ENCODE assay signal across 26 cellular contexts in the genomic region with DNA sequence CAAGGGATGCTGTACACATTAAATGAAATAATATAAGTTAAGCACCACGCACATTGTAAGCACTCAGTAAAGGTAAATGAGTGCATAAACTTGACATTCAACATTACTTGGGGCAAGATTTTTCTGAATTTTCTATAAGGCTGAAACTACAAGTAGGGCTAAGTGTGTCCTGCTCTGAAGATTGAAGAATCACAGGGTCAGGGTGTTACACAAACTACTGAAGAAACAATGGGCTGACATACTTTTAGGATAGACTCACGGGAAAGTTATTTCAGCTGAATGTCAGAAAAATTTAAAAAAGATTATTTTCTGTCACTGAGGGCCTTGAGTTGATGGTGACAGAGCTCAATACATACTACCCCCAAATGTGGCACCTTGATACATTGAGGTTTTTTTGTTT.
"Had no signal": no experiment of that assay in that cellular context is flagged by ENCODE, and none has a peak within 500 bp of the region (broad histone marks: within the 10 kb centered on the region; RNA-seq: fewer than 3 reads in every experiment).

No MANE protein-coding gene starts in this region.

- H3K36me3 ChIP-seq: colonic mucosa, gastroesophageal sphincter, lower lobe of right lung, prostate gland, right lobe of liver, thoracic aorta, tibial nerve, upper lobe of right lung, uterus had no signal

- H3K27me3 ChIP-seq: colonic mucosa, foreskin keratinocyte, gastroesophageal sphincter, right lobe of liver, tibial nerve, upper lobe of right lung, uterus had no signal

- DNase-seq: colonic mucosa; effector memory CD4-positive, alpha-beta T cell; foreskin keratinocyte; glutamatergic neuron; hypothalamus; immature natural killer cell; islet precursor cell; left ventricle myocardium superior; lower lobe of right lung; naive thymus-derived CD8-positive, alpha-beta T cell; nephron progenitor cell; nucleus accumbens; retina; right lobe of liver; small intestine; stimulated activated CD4-positive, alpha-beta T cell treated with anti-CD3 and anti-CD28 coated beads, Interleukin-15, amount 100 ng/mL, for 24 hours; stimulated activated CD4-positive, alpha-beta T cell treated with anti-CD3 and anti-CD28 coated beads, Interleukin-2, amount 100 ng/mL, for 48 hours; stimulated activated naive B cell treated with anti-CD40 and anti-IgM and Interleukin-4, amounts not matched to agents 10 μg/mL and 1 μg/mL and 100 μg/mL, for 72 hours; upper lobe of right lung; uterus had no signal

- H3K27me3 Mint-ChIP-seq: dendritic cell treated with granulocyte-macrophage colony-stimulating factor and Interleukin-4, amounts not matched to agents 40 ng/mL and 50 ng/mL, for 4 days; stimulated activated naive B cell treated with anti-CD40 and anti-IgM and Interleukin-4, amounts not matched to agents 10 μg/mL and 1 μg/mL and 100 μg/mL, for 72 hours; stimulated activated naive CD8-positive, alpha-beta T cell treated with anti-CD3 and anti-CD28 coated beads, Interleukin-15, Interleukin-2, amounts not matched to agents 100 ng/mL and 50 ng/mL, for 24 hours had no signal

- H3K4me1 Mint-ChIP-seq: immature natural killer cell; naive thymus-derived CD8-positive, alpha-beta T cell; stimulated activated naive B cell treated with anti-CD40 and anti-IgM and Interleukin-4, amounts not matched to agents 10 μg/mL and 1 μg/mL and 100 μg/mL, for 72 hours had no signal

- H3K4me3 Mint-ChIP-seq: dendritic cell treated with granulocyte-macrophage colony-stimulating factor and Interleukin-4, amounts not matched to agents 40 ng/mL and 50 ng/mL, for 4 days; immature natural killer cell; naive thymus-derived CD8-positive, alpha-beta T cell; nephron progenitor cell; stimulated activated naive B cell treated with anti-CD40 and anti-IgM and Interleukin-4, amounts not matched to agents 10 μg/mL and 1 μg/mL and 100 μg/mL, for 72 hours; stimulated activated naive CD8-positive, alpha-beta T cell treated with anti-CD3 and anti-CD28 coated beads, Interleukin-15, Interleukin-2, amounts not matched to agents 100 ng/mL and 50 ng/mL, for 24 hours had no signal

- H3K4me3 ChIP-seq: colonic mucosa, gastroesophageal sphincter, lower lobe of right lung, prostate gland, right lobe of liver, thoracic aorta, tibial nerve, upper lobe of right lung, uterus had no signal

- H3K36me3 Mint-ChIP-seq: immature natural killer cell; naive thymus-derived CD8-positive, alpha-beta T cell; stimulated activated naive B cell treated with anti-CD40 and anti-IgM and Interleukin-4, amounts not matched to agents 10 μg/mL and 1 μg/mL and 100 μg/mL, for 72 hours had no signal

- H3K27ac Mint-ChIP-seq: dendritic cell treated with granulocyte-macrophage colony-stimulating factor and Interleukin-4, amounts not matched to agents 40 ng/mL and 50 ng/mL, for 4 days; immature natural killer cell; naive thymus-derived CD8-positive, alpha-beta T cell; nephron progenitor cell; stimulated activated naive B cell treated with anti-CD40 and anti-IgM and Interleukin-4, amounts not matched to agents 10 μg/mL and 1 μg/mL and 100 μg/mL, for 72 hours; stimulated activated naive CD8-positive, alpha-beta T cell treated with anti-CD3 and anti-CD28 coated beads, Interleukin-15, Interleukin-2, amounts not matched to agents 100 ng/mL and 50 ng/mL, for 24 hours had no signal

- H3K9me3 Mint-ChIP-seq: dendritic cell treated with granulocyte-macrophage colony-stimulating factor and Interleukin-4, amounts not matched to agents 40 ng/mL and 50 ng/mL, for 4 days; naive thymus-derived CD8-positive, alpha-beta T cell; nephron progenitor cell; stimulated activated naive B cell treated with anti-CD40 and anti-IgM and Interleukin-4, amounts not matched to agents 10 μg/mL and 1 μg/mL and 100 μg/mL, for 72 hours; stimulated activated naive CD8-positive, alpha-beta T cell treated with anti-CD3 and anti-CD28 coated beads, Interleukin-15, Interleukin-2, amounts not matched to agents 100 ng/mL and 50 ng/mL, for 24 hours had no signal

- H3K4me1 ChIP-seq: colonic mucosa, gastroesophageal sphincter, lower lobe of right lung, prostate gland, right lobe of liver, tibial nerve, uterus had no signal

- ATAC-seq: foreskin keratinocyte; gastroesophageal sphincter; left ventricle myocardium superior; lower lobe of right lung; naive thymus-derived CD8-positive, alpha-beta T cell; right lobe of liver; stimulated activated naive B cell treated with anti-CD40 and anti-IgM and Interleukin-4, amounts not matched to agents 10 μg/mL and 1 μg/mL and 100 μg/mL, for 72 hours; upper lobe of right lung had no signal

- H3K9me3 ChIP-seq: colonic mucosa, gastroesophageal sphincter, lower lobe of right lung, prostate gland, right lobe of liver, thoracic aorta, tibial nerve, upper lobe of right lung, uterus had no signal

- H3K27ac ChIP-seq: colonic mucosa, foreskin keratinocyte, gastroesophageal sphincter, lower lobe of right lung, prostate gland, right lobe of liver, thoracic aorta, tibial nerve, upper lobe of right lung, uterus had no signal
